In the genomic region with DNA sequence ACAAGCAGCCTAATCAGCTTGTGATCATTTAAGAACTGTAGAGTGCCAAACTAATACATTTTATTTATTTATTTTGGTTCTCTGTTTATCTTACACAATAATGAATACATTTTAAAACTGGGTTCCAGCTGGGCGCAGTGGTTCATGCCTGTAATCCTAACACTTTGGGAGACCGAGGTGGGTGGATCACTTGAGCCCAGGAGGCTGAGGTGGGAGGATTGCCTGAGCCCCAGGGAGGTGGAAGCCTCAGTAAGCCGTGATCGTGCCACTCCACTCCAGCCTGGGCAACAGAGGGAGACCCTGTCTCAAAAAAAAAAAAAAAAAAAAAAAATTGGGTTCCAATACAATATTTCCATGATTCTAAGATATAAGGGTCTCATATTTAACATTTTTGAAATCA, we compare ENCODE assay signal across 26 cellular contexts.
"Had no signal": no experiment of that assay in that cellular context is flagged by ENCODE, and none has a peak within 500 bp of the region (broad histone marks: within the 10 kb centered on the region; RNA-seq: fewer than 3 reads in every experiment).

No MANE protein-coding gene starts in this region.

- H3K27me3 ChIP-seq: stomach, suprapubic skin, testis, thyroid gland, tibial artery, tibial nerve, transverse colon, upper lobe of left lung, upper lobe of right lung, uterus, vagina had no signal

- H3K4me3 ChIP-seq: stomach, suprapubic skin, testis, thoracic aorta, thyroid gland, tibial artery, tibial nerve, transverse colon, upper lobe of left lung, upper lobe of right lung, uterus, vagina had no signal

- ATAC-seq: stimulated activated effector memory CD8-positive, alpha-beta T cell treated with anti-CD3 and anti-CD28 coated beads, Interleukin-12 subunit alpha, Interleukin-12 subunit beta, amount 100 ng/mL, for 72 hours; stimulated activated memory B cell treated with anti-CD40 and anti-IgM and Interleukin-4, amounts not matched to agents 10 μg/mL and 1 μg/mL and 100 μg/mL, for 72 hours; stimulated activated naive B cell treated with anti-CD40 and anti-IgM and Interleukin-4, amounts not matched to agents 10 μg/mL and 1 μg/mL and 100 μg/mL, for 72 hours; stimulated activated naive CD8-positive, alpha-beta T cell treated with anti-CD3 and anti-CD28 coated beads, Interleukin-15, amount 100 ng/mL, for 72 hours; stimulated activated naive CD8-positive, alpha-beta T cell treated with anti-CD3 and anti-CD28 coated beads, Interleukin-15, Interleukin-2, amounts not matched to agents 100 U/mL and 50 U/mL, for 24 hours; upper lobe of right lung had no signal

- H3K4me1 ChIP-seq: testis, thyroid gland, transverse colon, upper lobe of right lung, uterus had no signal

- DNase-seq: stimulated activated CD4-positive, alpha-beta T cell treated with anti-CD3 and anti-CD28 coated beads, Interleukin-2, amount 100 ng/mL, for 48 hours; stimulated activated CD4-positive, alpha-beta T cell treated with anti-CD3 and anti-CD28 coated beads, Interleukin-4, amount 100 ng/mL, for 1 hour; stimulated activated CD4-positive, alpha-beta T cell treated with anti-CD3 and anti-CD28 coated beads, Interleukin-4, amount 100 ng/mL, for 24 hours; stimulated activated CD4-positive, alpha-beta T cell treated with anti-CD3 and anti-CD28 coated beads, Interleukin-4, amount 100 ng/mL, for 4 hours; stimulated activated CD8-positive, alpha-beta memory T cell treated with anti-CD3 and anti-CD28 coated beads, Interleukin-4, amount 100 ng/mL, for 48 hours; stimulated activated naive B cell treated with anti-CD40 and anti-IgM and Interleukin-4, amounts not matched to agents 10 μg/mL and 1 μg/mL and 100 μg/mL, for 72 hours; stimulated activated naive CD4-positive, alpha-beta T cell; stimulated activated naive CD4-positive, alpha-beta T cell treated with Interleukin-2 at 50 U/mL for 16 hours; stimulated activated naive CD8-positive, alpha-beta T cell treated with anti-CD3 and anti-CD28 coated beads, Interleukin-15, amount 100 ng/mL, for 72 hours; stimulated activated naive CD8-positive, alpha-beta T cell treated with anti-CD3 and anti-CD28 coated beads, Interleukin-15, Interleukin-2, amounts not matched to agents 100 U/mL and 50 U/mL, for 24 hours; stomach; substantia nigra; testis; thyroid gland; tibial artery; transverse colon; trophoblast cell; upper lobe of left lung; upper lobe of right lung; uterus had no signal

- H3K27ac ChIP-seq: stomach, suprapubic skin, testis, thoracic aorta, thyroid gland, tibial artery, transverse colon, upper lobe of left lung, upper lobe of right lung, uterus, vagina had no signal

- H3K36me3 ChIP-seq: suprapubic skin, thoracic aorta, thyroid gland, tibial artery, tibial nerve, transverse colon, uterus, vagina had no signal

- H3K9me3 ChIP-seq: stomach, suprapubic skin, testis, thoracic aorta, thyroid gland, tibial artery, tibial nerve, transverse colon, upper lobe of left lung, upper lobe of right lung, uterus, vagina had no signal
